Comparison of ENCODE assay signal across 12 cellular contexts in the genomic region with DNA sequence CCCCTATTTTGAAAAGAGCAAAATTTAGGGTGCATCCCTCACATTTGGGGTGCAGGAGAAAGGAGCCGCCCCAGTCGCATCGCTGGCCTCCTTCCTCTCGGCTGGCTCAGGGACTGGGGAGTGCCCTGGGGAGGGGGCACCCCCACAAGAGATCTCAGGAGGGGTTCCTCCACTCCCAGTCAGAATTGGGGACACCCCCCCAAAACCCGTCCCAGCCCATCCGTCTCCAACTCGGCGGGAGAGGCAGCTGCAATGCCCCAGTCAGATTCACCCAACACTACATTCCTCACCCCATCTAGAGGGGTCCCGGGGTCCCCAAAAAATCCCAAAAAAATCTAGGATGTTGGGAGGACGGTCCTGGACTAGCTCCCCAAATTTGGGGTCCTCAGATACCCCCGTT. TPM values are rescaled to one million over a fixed set of nuclear protein-coding genes. Genes with fewer than 3 reads are reported as not detected.
A peak's percentile ranks its signal among the peaks of the same experiment; 100 is the strongest.
DNase-seq lines count a peak whose midpoint lies in the region; ATAC-seq and TF ChIP-seq lines count a peak whose summit lies in the region.
"Had no signal": no experiment of that assay in that cellular context is flagged by ENCODE, and none has a peak within 500 bp of the region (broad histone marks: within the 10 kb centered on the region; RNA-seq: fewer than 3 reads in every experiment).

No MANE protein-coding gene starts in this region.

- in situ Hi-C loops in G401 (cut with HindIII; ENCODE audit: low sequenced_read_pairs), result no loop called here

- intact Hi-C loops in ascending aorta (cut with DNase I), result loop anchor here (10.0 kb wide), 5 partner anchors 265 to 1825 kb away; a partner anchor contains a TSS

- H3K36me3 ChIP-seq in ascending aorta (peaks cover 6 to 8% of the 10 kb centered on the region in 2 donors), iPS-20b (ENCODE audit: insufficient read depth, low read depth, low read length) (peaks cover 9% of the 10 kb centered on the region), skeletal muscle satellite cell (ENCODE audit: insufficient read depth, low read length) (peaks cover 10% of the 10 kb centered on the region)

- H3K9me3 ChIP-seq in ascending aorta, result no peaks in the 10 kb centered on the region
- H3K9me3 ChIP-seq in iPS-20b (ENCODE audit: insufficient read depth, low read depth, low read length), result no peaks in the 10 kb centered on the region
- H3K9me3 ChIP-seq in skeletal muscle satellite cell (replicated peaks; ENCODE audit: low read length), result no peaks in the 10 kb centered on the region

- H3K9ac ChIP-seq in iPS-20b (ENCODE audit: low read depth, low read length) (peak overlapping the region; percentile 77; the same call in 1 of the 2 replicates), skeletal muscle satellite cell (ENCODE audit: low read depth, low read length) (peak overlapping the region; percentile 87)

- H3K4me1 ChIP-seq in ascending aorta (peaks cover 18 to 41% of the 10 kb centered on the region in 2 donors), iPS-20b (ENCODE audit: insufficient read depth, low read length) (no peaks in the 10 kb centered on the region; the same call in 1 of the 2 replicates), skeletal muscle satellite cell (ENCODE audit: control insufficient read depth, insufficient read depth, low read length) (peaks cover 34% of the 10 kb centered on the region)

- ATAC-seq in GM21367 (IDR thresholded peaks at IDR 0.05; ENCODE audit: unreplicated experiment), result no peak

- H3K27ac ChIP-seq in ascending aorta (peak overlapping the region; percentile 98 to 99), iPS-20b (ENCODE audit: low read length) (no peak overlapping the region)

- no peak for TF ChIP-seq CTCF in ascending aorta (IDR thresholded peaks at IDR 0.05)

- DNase-seq in G401 (ENCODE audit: low spot score), result peak; percentile 16
- DNase-seq in ascending aorta (ENCODE audit: low spot score in 2 of 2), result peak in 1 of 2 donors; percentile 67
- no peak for DNase-seq in effector CD4-positive, alpha-beta T cell
- no peak for DNase-seq in inferior parietal cortex (ENCODE audit: extremely low spot score)
- no peak for DNase-seq in islet precursor cell
- DNase-seq: activated naive CD8-positive, alpha-beta T cell treated with anti-CD3 and anti-CD28 coated beads, Interleukin-2, amount 10 ng/mL, durations not matched to agents 7 days and 5 days; hippocampal formation; NCI-H774; stimulated activated CD4-positive, alpha-beta T cell treated with anti-CD3 and anti-CD28 coated beads, Interleukin-1b, Interleukin-23, amount 100 ng/mL, for 48 hours had no signal

- H3K4me3 ChIP-seq in ascending aorta (peak overlapping the region; percentile 55 to 72), iPS-20b (ENCODE audit: low read length) (peak overlapping the region; percentile 62; the same call in 1 of the 2 replicates), skeletal muscle satellite cell (ENCODE audit: low read length) (peak overlapping the region; percentile 76)

- H3K27me3 ChIP-seq in ascending aorta (peaks cover 14% of the 10 kb centered on the region), iPS-20b (ENCODE audit: insufficient read depth, low read length) (peaks cover 41% of the 10 kb centered on the region), skeletal muscle satellite cell (ENCODE audit: control insufficient read depth, insufficient read depth, low read length) (peaks cover 11% of the 10 kb centered on the region)

- peak overlapping the region; percentile 98 for H3K4me2 ChIP-seq in skeletal muscle satellite cell (ENCODE audit: low read length)

RNA-seq across cellular contexts. Expression of a gene that starts 3.4 kb away (rescaled TPM):
- total RNA-seq in G401 (2014; rRNA removed; shearing (Covaris generic)), result not detected in 2 replicates
- 16.4 TPM for total RNA-seq in ascending aorta
- under 0.01 TPM in 1 of 2 replicates, not detected in the other for total RNA-seq in skeletal muscle satellite cell (2012; rRNA removed)

RNA-seq across cellular contexts. Expression of a gene that starts 7.0 kb away (rescaled TPM):
- 189 and 195 TPM in 2 replicates for total RNA-seq in G401 (2014; rRNA removed; shearing (Covaris generic))
- 156 TPM for total RNA-seq in ascending aorta
- 26.2 and 28.4 TPM in 2 replicates for total RNA-seq in skeletal muscle satellite cell (2012; rRNA removed)

RNA-seq across cellular contexts. Expression of a gene that starts 16.4 kb away (rescaled TPM):
- total RNA-seq in G401 (2014; rRNA removed; shearing (Covaris generic)), result 5.3 and 9.8 TPM in 2 replicates
- 1.5 TPM for total RNA-seq in ascending aorta
- 0.76 and 0.87 TPM in 2 replicates for total RNA-seq in skeletal muscle satellite cell (2012; rRNA removed)

RNA-seq across cellular contexts. Expression of a gene that starts 23.6 kb away (rescaled TPM):
- total RNA-seq in G401 (2014; rRNA removed; shearing (Covaris generic)), result not detected in 2 replicates
- not detected for total RNA-seq in ascending aorta
- total RNA-seq in skeletal muscle satellite cell (2012; rRNA removed), result 0.22 TPM in 1 of 2 replicates, not detected in the other
- total RNA-seq: activated naive CD8-positive, alpha-beta T cell treated with anti-CD3 and anti-CD28 coated beads, Interleukin-2, amount 10 ng/mL, durations not matched to agents 7 days and 5 days had no signal

RNA-seq across cellular contexts. Expression of a gene that starts 24.5 kb away (rescaled TPM):
- total RNA-seq in G401 (2014; rRNA removed; shearing (Covaris generic)), result not detected in 2 replicates
- total RNA-seq in ascending aorta, result not detected
- total RNA-seq in skeletal muscle satellite cell (2012; rRNA removed), result under 0.01 TPM in 1 of 2 replicates, not detected in the other

Comparison
In these comparisons a context has a peak if more than half of its experiments do, and no peak if none do; other contexts are left out.
1. RNA of a gene that starts 3.4 kb away (total RNA-seq): 16.4 TPM in ascending aorta (single experiment); not detected in G401; every median in the first group is over 10 times any median in the second.
2. Peak in every context shown above with its lines, with median percentiles within 50 percentile points of each other: H3K4me3 ChIP-seq.